ENCODE assay signal across 29 cellular contexts in the genomic region with DNA sequence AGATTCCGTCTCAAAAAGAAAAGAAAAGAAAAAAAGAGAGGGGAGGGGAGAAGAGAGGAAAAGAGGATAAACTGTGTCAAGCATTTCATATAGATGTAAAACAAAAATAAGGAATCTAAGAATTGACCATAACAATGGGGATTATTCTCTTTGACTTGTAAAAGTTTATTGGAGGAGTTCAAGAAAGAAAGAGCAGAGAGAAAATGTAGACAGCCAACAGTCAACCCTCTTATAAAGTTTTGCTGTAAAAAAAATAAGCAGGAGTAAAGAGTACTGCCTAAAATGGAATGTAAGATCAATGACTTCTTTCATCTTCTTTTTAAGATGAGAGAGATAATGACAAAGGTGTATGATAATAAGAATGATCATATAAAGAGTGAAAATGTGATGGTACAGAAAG.
"Had no signal": no experiment of that assay in that cellular context is flagged by ENCODE, and none has a peak within 500 bp of the region (broad histone marks: within the 10 kb centered on the region; RNA-seq: fewer than 3 reads in every experiment).

No MANE protein-coding gene starts in this region.

- H3K9me3 ChIP-seq: body of pancreas had no signal

- H3K4me3 Mint-ChIP-seq: activated B cell treated with CpG ODN at 0.5 μM for 24 hours; activated CD8-positive, alpha-beta T cell treated with anti-CD3 and anti-CD28 coated beads for 36 hours; activated naive CD4-positive, alpha-beta T cell treated with anti-CD3 and anti-CD28 coated beads, Interleukin-2, amount 50 U/mL, for 24 hours; activated naive CD8-positive, alpha-beta T cell treated with anti-CD3 and anti-CD28 coated beads for 36 hours; activated naive CD8-positive, alpha-beta T cell treated with anti-CD3 and anti-CD28 coated beads, Interleukin-2, amount 50 U/mL, for 24 hours; dendritic cell treated with granulocyte-macrophage colony-stimulating factor and Interleukin-4, amounts not matched to agents 40 ng/mL and 50 ng/mL, for 4 days; endodermal cell had no signal

- H3K27me3 Mint-ChIP-seq: activated B cell treated with CpG ODN at 0.5 μM for 24 hours; activated CD8-positive, alpha-beta T cell treated with anti-CD3 and anti-CD28 coated beads for 36 hours; activated naive CD4-positive, alpha-beta T cell treated with anti-CD3 and anti-CD28 coated beads, Interleukin-2, amount 50 U/mL, for 24 hours; activated naive CD8-positive, alpha-beta T cell treated with anti-CD3 and anti-CD28 coated beads for 36 hours; activated naive CD8-positive, alpha-beta T cell treated with anti-CD3 and anti-CD28 coated beads, Interleukin-2, amount 50 U/mL, for 24 hours; dendritic cell treated with granulocyte-macrophage colony-stimulating factor and Interleukin-4, amounts not matched to agents 40 ng/mL and 50 ng/mL, for 4 days had no signal

- H3K27ac Mint-ChIP-seq: activated B cell treated with CpG ODN at 0.5 μM for 24 hours; activated CD8-positive, alpha-beta T cell treated with anti-CD3 and anti-CD28 coated beads for 36 hours; activated naive CD8-positive, alpha-beta T cell treated with anti-CD3 and anti-CD28 coated beads for 36 hours; activated naive CD8-positive, alpha-beta T cell treated with anti-CD3 and anti-CD28 coated beads, Interleukin-2, amount 50 U/mL, for 24 hours; dendritic cell treated with granulocyte-macrophage colony-stimulating factor and Interleukin-4, amounts not matched to agents 40 ng/mL and 50 ng/mL, for 4 days; endodermal cell had no signal

- DNase-seq: activated B cell treated with CpG ODN at 0.5 μM for 24 hours; activated CD4-positive, alpha-beta T cell treated with anti-CD3 and anti-CD28 coated beads for 48 hours; activated CD4-positive, alpha-beta T cell treated with anti-CD3 and anti-CD28 coated beads, Interleukin-2, amount 50 U/mL, for 1 hour; activated CD4-positive, alpha-beta T cell treated with anti-CD3 and anti-CD28 coated beads, Interleukin-2, amount 50 U/mL, for 48 hours; activated CD8-positive, alpha-beta memory T cell treated with anti-CD3 and anti-CD28 coated beads for 24 hours; activated CD8-positive, alpha-beta T cell treated with anti-CD3 and anti-CD28 coated beads for 36 hours; activated gamma-delta T cell; activated naive CD4-positive, alpha-beta T cell; activated naive CD8-positive, alpha-beta T cell treated with anti-CD3 and anti-CD28 coated beads for 36 hours; activated naive CD8-positive, alpha-beta T cell treated with anti-CD3 and anti-CD28 coated beads, Interleukin-2, amount 50 U/mL, for 24 hours; activated T-cell treated with anti-CD3 and anti-CD28 coated beads, Interleukin-2, amount 50 U/mL, for 48 hours; adrenal gland; amygdala; aorta; body of pancreas; caudate nucleus; cerebellar nuclear complex; dorsolateral prefrontal cortex; effector memory CD4-positive, alpha-beta T cell; endodermal cell; foreskin fibroblast; head of caudate nucleus; T-helper 1 cell; T1000; WERI-Rb-1 had no signal

- H3K9me3 Mint-ChIP-seq: activated naive CD4-positive, alpha-beta T cell treated with anti-CD3 and anti-CD28 coated beads, Interleukin-2, amount 50 U/mL, for 24 hours had no signal

- ATAC-seq: activated CD4-positive, CD25-positive, alpha-beta regulatory T cell treated with anti-CD3 and anti-CD28 coated beads, Interleukin-2, amount 50 U/mL, for 24 hours; activated CD8-positive, alpha-beta T cell treated with anti-CD3 and anti-CD28 coated beads for 36 hours; activated naive CD8-positive, alpha-beta T cell treated with anti-CD3 and anti-CD28 coated beads, Interleukin-2, amount 50 U/mL, for 24 hours; body of pancreas; esophagus mucosa had no signal
